ENCODE assay signal across 30 cellular contexts in genomic region chr3:7260975-7261374, GRCh38.
"Had no signal": no experiment of that assay in that cellular context is flagged by ENCODE, and none has a peak within 500 bp of the region (broad histone marks: within the 10 kb centered on the region; RNA-seq: fewer than 3 reads in every experiment).

No MANE protein-coding gene starts in this region.

- H3K27me3 Mint-ChIP-seq: stimulated activated naive B cell treated with anti-CD40 and anti-IgM and Interleukin-4, amounts not matched to agents 10 μg/mL and 1 μg/mL and 100 μg/mL, for 72 hours had no signal

- ATAC-seq: left colon; left lung; lower lobe of right lung; naive thymus-derived CD8-positive, alpha-beta T cell; pancreas; right cardiac atrium; sciatic nerve; stimulated activated naive B cell treated with anti-CD40 and anti-IgM and Interleukin-4, amounts not matched to agents 10 μg/mL and 1 μg/mL and 100 μg/mL, for 72 hours; stimulated activated naive CD8-positive, alpha-beta T cell treated with anti-CD3 and anti-CD28 coated beads, Interleukin-15, Interleukin-2, amounts not matched to agents 100 U/mL and 50 U/mL, for 24 hours; upper lobe of right lung had no signal

- DNase-seq: immature natural killer cell; kidney; left colon; left lung; lower lobe of right lung; mammary epithelial cell; mesenchymal stem cell; naive thymus-derived CD8-positive, alpha-beta T cell; nucleus accumbens; pancreas; posterior cingulate gyrus; retina; right cardiac atrium; stimulated activated CD4-positive, alpha-beta T cell treated with anti-CD3 and anti-CD28 coated beads, Interleukin-12 subunit alpha, Interleukin-12 subunit beta, amount 100 ng/mL, for 4 hours; stimulated activated CD4-positive, alpha-beta T cell treated with anti-CD3 and anti-CD28 coated beads, Interleukin-15, amount 100 ng/mL, for 24 hours; stimulated activated CD4-positive, alpha-beta T cell treated with anti-CD3 and anti-CD28 coated beads, Interleukin-2, amount 100 ng/mL, for 24 hours; stimulated activated CD4-positive, alpha-beta T cell treated with anti-CD3 and anti-CD28 coated beads, Interleukin-4, amount 100 ng/mL, for 1 hour; stimulated activated naive B cell treated with anti-CD40 and anti-IgM and Interleukin-4, amounts not matched to agents 10 μg/mL and 1 μg/mL and 100 μg/mL, for 72 hours; stimulated activated naive CD8-positive, alpha-beta T cell treated with anti-CD3 and anti-CD28 coated beads, Interleukin-15, Interleukin-2, amounts not matched to agents 100 U/mL and 50 U/mL, for 24 hours; stomach; testis; thyroid gland; transverse colon; upper lobe of right lung had no signal

- H3K27me3 ChIP-seq: hepatocyte, left lung, pancreas, stomach, testis, thyroid gland, transverse colon, upper lobe of right lung had no signal

- H3K36me3 Mint-ChIP-seq: naive thymus-derived CD8-positive, alpha-beta T cell; stimulated activated naive B cell treated with anti-CD40 and anti-IgM and Interleukin-4, amounts not matched to agents 10 μg/mL and 1 μg/mL and 100 μg/mL, for 72 hours had no signal

- H3K4me1 Mint-ChIP-seq: immature natural killer cell; naive thymus-derived CD8-positive, alpha-beta T cell; stimulated activated naive B cell treated with anti-CD40 and anti-IgM and Interleukin-4, amounts not matched to agents 10 μg/mL and 1 μg/mL and 100 μg/mL, for 72 hours had no signal

- H3K36me3 ChIP-seq: left lung, lower lobe of right lung, pancreas, prostate gland, stomach, thyroid gland, transverse colon, upper lobe of right lung had no signal

- H3K4me3 ChIP-seq: hepatocyte, left lung, lower lobe of right lung, pancreas, prostate gland, skin epidermis, stomach, testis, thyroid gland, transverse colon, upper lobe of right lung had no signal

- H3K27ac Mint-ChIP-seq: naive thymus-derived CD8-positive, alpha-beta T cell; nephron; stimulated activated naive B cell treated with anti-CD40 and anti-IgM and Interleukin-4, amounts not matched to agents 10 μg/mL and 1 μg/mL and 100 μg/mL, for 72 hours had no signal

- H3K4me3 Mint-ChIP-seq: immature natural killer cell; naive thymus-derived CD8-positive, alpha-beta T cell; nephron; neural crest cell; stimulated activated naive B cell treated with anti-CD40 and anti-IgM and Interleukin-4, amounts not matched to agents 10 μg/mL and 1 μg/mL and 100 μg/mL, for 72 hours had no signal
